ENCODE assay signal across 30 cellular contexts in genomic region chr2:66048667-66049066, GRCh38.
"Had no signal": no experiment of that assay in that cellular context is flagged by ENCODE, and none has a peak within 500 bp of the region (broad histone marks: within the 10 kb centered on the region; RNA-seq: fewer than 3 reads in every experiment).

No MANE protein-coding gene starts in this region.

- H3K36me3 Mint-ChIP-seq: naive thymus-derived CD4-positive, alpha-beta T cell; natural killer cell; stimulated activated memory B cell treated with anti-CD40 and anti-IgM and Interleukin-4, amounts not matched to agents 10 μg/mL and 1 μg/mL and 100 μg/mL, for 72 hours; type B pancreatic cell had no signal

- H3K27me3 Mint-ChIP-seq: stimulated activated memory B cell treated with anti-CD40 and anti-IgM and Interleukin-4, amounts not matched to agents 10 μg/mL and 1 μg/mL and 100 μg/mL, for 72 hours; stimulated activated naive CD8-positive, alpha-beta T cell treated with anti-CD3 and anti-CD28 coated beads, Interleukin-15, amount 100 ng/mL, for 72 hours; type B pancreatic cell had no signal

- H3K4me1 Mint-ChIP-seq: naive thymus-derived CD4-positive, alpha-beta T cell; natural killer cell; nephron; neural crest cell; stimulated activated memory B cell treated with anti-CD40 and anti-IgM and Interleukin-4, amounts not matched to agents 10 μg/mL and 1 μg/mL and 100 μg/mL, for 72 hours; stimulated activated naive CD8-positive, alpha-beta T cell treated with anti-CD3 and anti-CD28 coated beads, Interleukin-15, amount 100 ng/mL, for 72 hours had no signal

- H2AFZ ChIP-seq: parathyroid adenoma had no signal

- H3K27ac Mint-ChIP-seq: naive thymus-derived CD4-positive, alpha-beta T cell; natural killer cell; nephron; progenitor cell of endocrine pancreas; stimulated activated memory B cell treated with anti-CD40 and anti-IgM and Interleukin-4, amounts not matched to agents 10 μg/mL and 1 μg/mL and 100 μg/mL, for 72 hours; stimulated activated naive CD8-positive, alpha-beta T cell treated with anti-CD3 and anti-CD28 coated beads, Interleukin-15, amount 100 ng/mL, for 72 hours; type B pancreatic cell had no signal

- H3K27ac ChIP-seq: ovary, parathyroid adenoma, psoas muscle, right lobe of liver, sigmoid colon, suprapubic skin, testis, tibial artery, transverse colon, upper lobe of right lung, uterus had no signal

- H3K27me3 ChIP-seq: ovary, right lobe of liver, sigmoid colon, suprapubic skin, testis, tibial artery, transverse colon, upper lobe of right lung, uterus had no signal

- DNase-seq: naive thymus-derived CD4-positive, alpha-beta T cell; natural killer cell; occipital lobe; ovary; posterior cingulate gyrus; psoas muscle; right cardiac atrium; right lobe of liver; sigmoid colon; small intestine; stimulated activated CD4-positive, alpha-beta T cell treated with anti-CD3 and anti-CD28 coated beads, Interleukin-15, amount 100 ng/mL, for 24 hours; stimulated activated CD4-positive, alpha-beta T cell treated with anti-CD3 and anti-CD28 coated beads, Interleukin-4, amount 100 ng/mL, for 1 hour; stimulated activated CD4-positive, alpha-beta T cell treated with anti-CD3 and anti-CD28 coated beads, Interleukin-4, amount 100 ng/mL, for 4 hours; stimulated activated CD8-positive, alpha-beta memory T cell treated with anti-CD3 and anti-CD28 coated beads, Interleukin-4, amount 100 ng/mL, for 48 hours; stimulated activated naive CD4-positive, alpha-beta T cell; stimulated activated naive CD8-positive, alpha-beta T cell treated with anti-CD3 and anti-CD28 coated beads, Interleukin-15, amount 100 ng/mL, for 72 hours; stimulated activated naive CD8-positive, alpha-beta T cell treated with anti-CD3 and anti-CD28 coated beads, Interleukin-15, Interleukin-2, amounts not matched to agents 100 U/mL and 50 U/mL, for 24 hours; substantia nigra; testis; tibial artery; transverse colon; upper lobe of right lung; uterus had no signal

- H3K9ac ChIP-seq: parathyroid adenoma had no signal

- H3K36me3 ChIP-seq: ovary, right lobe of liver, sigmoid colon, suprapubic skin, tibial artery, transverse colon, upper lobe of right lung, uterus had no signal

- H3K4me3 ChIP-seq: ovary, psoas muscle, right lobe of liver, sigmoid colon, suprapubic skin, testis, tibial artery, transverse colon, upper lobe of right lung, uterus had no signal

- H3K79me2 ChIP-seq: parathyroid adenoma had no signal

- FAIRE-seq: small intestine had no signal

- H3K4me3 Mint-ChIP-seq: naive thymus-derived CD4-positive, alpha-beta T cell; natural killer cell; nephron; neural crest cell; stimulated activated memory B cell treated with anti-CD40 and anti-IgM and Interleukin-4, amounts not matched to agents 10 μg/mL and 1 μg/mL and 100 μg/mL, for 72 hours; stimulated activated naive CD8-positive, alpha-beta T cell treated with anti-CD3 and anti-CD28 coated beads, Interleukin-15, amount 100 ng/mL, for 72 hours; type B pancreatic cell had no signal

- ATAC-seq: naive thymus-derived CD4-positive, alpha-beta T cell; natural killer cell; psoas muscle; right cardiac atrium; right lobe of liver; stimulated activated memory B cell treated with anti-CD40 and anti-IgM and Interleukin-4, amounts not matched to agents 10 μg/mL and 1 μg/mL and 100 μg/mL, for 72 hours; stimulated activated naive CD8-positive, alpha-beta T cell treated with anti-CD3 and anti-CD28 coated beads, Interleukin-15, amount 100 ng/mL, for 72 hours; stimulated activated naive CD8-positive, alpha-beta T cell treated with anti-CD3 and anti-CD28 coated beads, Interleukin-15, Interleukin-2, amounts not matched to agents 100 U/mL and 50 U/mL, for 24 hours; upper lobe of right lung had no signal

- H3K9me3 ChIP-seq: ovary, psoas muscle, right lobe of liver, sigmoid colon, suprapubic skin, testis, tibial artery, transverse colon, upper lobe of right lung, uterus had no signal

- H3K9me3 Mint-ChIP-seq: nephron; neural crest cell; stimulated activated memory B cell treated with anti-CD40 and anti-IgM and Interleukin-4, amounts not matched to agents 10 μg/mL and 1 μg/mL and 100 μg/mL, for 72 hours; stimulated activated naive CD8-positive, alpha-beta T cell treated with anti-CD3 and anti-CD28 coated beads, Interleukin-15, amount 100 ng/mL, for 72 hours; type B pancreatic cell had no signal

- H3K4me1 ChIP-seq: parathyroid adenoma, psoas muscle, right lobe of liver, sigmoid colon, suprapubic skin, testis, tibial artery, transverse colon, upper lobe of right lung, uterus had no signal
